Comparison of ENCODE assay signal across 1 cellular context in genomic region chr3:13141991-13142412, GRCh38.
TF ChIP-seq lines count a peak whose summit lies in the region.

No MANE protein-coding gene starts in this region.

TF ChIP-seq in HepG2, 621 proteins besides CTCF, POLR2A, EP300 and RAD21 (continued from another document):
- peak; percentile 89 to 96 for TF ChIP-seq REST (IDR thresholded peaks at IDR 0.05; ENCODE audit: borderline replicate concordance in 1 of 2, low read depth in 1 of 2, low read length in 2 of 2)
- TF ChIP-seq, protein P1, sequence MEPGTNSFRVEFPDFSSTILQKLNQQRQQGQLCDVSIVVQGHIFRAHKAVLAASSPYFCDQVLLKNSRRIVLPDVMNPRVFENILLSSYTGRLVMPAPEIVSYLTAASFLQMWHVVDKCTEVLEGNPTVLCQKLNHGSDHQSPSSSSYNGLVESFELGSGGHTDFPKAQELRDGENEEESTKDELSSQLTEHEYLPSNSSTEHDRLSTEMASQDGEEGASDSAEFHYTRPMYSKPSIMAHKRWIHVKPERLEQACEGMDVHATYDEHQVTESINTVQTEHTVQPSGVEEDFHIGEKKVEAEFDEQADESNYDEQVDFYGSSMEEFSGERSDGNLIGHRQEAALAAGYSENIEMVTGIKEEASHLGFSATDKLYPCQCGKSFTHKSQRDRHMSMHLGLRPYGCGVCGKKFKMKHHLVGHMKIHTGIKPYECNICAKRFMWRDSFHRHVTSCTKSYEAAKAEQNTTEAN (CRISPR knock-in tag; conservative IDR thresholded peaks at IDR 0.05): 0 out of 2 replicates have a peak, but pooled peaks have one; percentile 19
- no peak for TF ChIP-seq ZMYM4 (CRISPR knock-in tag; IDR thresholded peaks at IDR 0.05)
- peak; percentile 69; the same call in 1 of the 2 replicates for TF ChIP-seq ZNF768 (CRISPR knock-in tag; IDR thresholded peaks at IDR 0.05)
- TF ChIP-seq HES4 (CRISPR knock-in tag; IDR thresholded peaks at IDR 0.05; ENCODE audit: borderline replicate concordance): peak; percentile 43; the same call in 1 of the 2 replicates
- TF ChIP-seq SAP130 (CRISPR knock-in tag; IDR thresholded peaks at IDR 0.05; ENCODE audit: low read depth): 0 out of 2 replicates have a peak, but pooled peaks have one; percentile 28
